1 cellular context compared by ENCODE assay signal in genomic region chr20:34877002-34877264, GRCh38.
A peak's percentile ranks its signal among the peaks of the same experiment; 100 is the strongest.
TF ChIP-seq lines count a peak whose summit lies in the region.

No MANE protein-coding gene starts in this region.

TF ChIP-seq in HepG2, 621 proteins besides CTCF, POLR2A, EP300 and RAD21 (continues in another document):
- TF ChIP-seq HINFP (CRISPR knock-in tag; IDR thresholded peaks at IDR 0.05; ENCODE audit: low read depth) = 0 out of 2 replicates have a peak, but pooled peaks have one; percentile 40
- 0 out of 2 replicates have a peak, but pooled peaks have one; percentile 89 for TF ChIP-seq RARG (CRISPR knock-in tag; IDR thresholded peaks at IDR 0.05; ENCODE audit: low read depth)
- TF ChIP-seq ZNF138 (CRISPR knock-in tag; IDR thresholded peaks at IDR 0.05; ENCODE audit: low read depth) = 0 out of 2 replicates have a peak, but pooled peaks have one; percentile 13
- peak; percentile 13 for TF ChIP-seq ZNF18 (CRISPR knock-in tag; IDR thresholded peaks at IDR 0.05; ENCODE audit: insufficient replicate concordance)
- TF ChIP-seq HMG20B (CRISPR knock-in tag; conservative IDR thresholded peaks at IDR 0.05) = no peak
- TF ChIP-seq ZNF468 (CRISPR knock-in tag; IDR thresholded peaks at IDR 0.05) = no peak
- TF ChIP-seq U2AF1 (optimal IDR thresholded peaks at IDR 0.05; ENCODE audit: low read depth, low read length) = no peak
- no peak for TF ChIP-seq SMAD9 (CRISPR knock-in tag; IDR thresholded peaks at IDR 0.05)
- TF ChIP-seq DRAP1 (CRISPR knock-in tag; IDR thresholded peaks at IDR 0.05) = no peak
- no peak for TF ChIP-seq SOX6 (IDR thresholded peaks at IDR 0.05)
- 0 out of 2 replicates have a peak, but pooled peaks have one; percentile 1 for TF ChIP-seq SOX6 (CRISPR knock-in tag; IDR thresholded peaks at IDR 0.05)
- TF ChIP-seq ZNF318 (CRISPR knock-in tag; IDR thresholded peaks at IDR 0.05) = 0 out of 2 replicates have a peak, but pooled peaks have one; percentile 11
- peak; percentile 13; the same call in 1 of the 2 replicates for TF ChIP-seq THAP9 (CRISPR knock-in tag; IDR thresholded peaks at IDR 0.05; ENCODE audit: borderline replicate concordance)
- peak; percentile 15; the same call in 1 of the 2 replicates for TF ChIP-seq ZSCAN29 (CRISPR knock-in tag; conservative IDR thresholded peaks at IDR 0.05)
- TF ChIP-seq YY1 (IDR thresholded peaks at IDR 0.05; ENCODE audit: insufficient read depth, insufficient replicate concordance, low read depth, low read length) = no peak
- TF ChIP-seq SNAPC2 (CRISPR knock-in tag; IDR thresholded peaks at IDR 0.05) = no peak
- TF ChIP-seq HNF1A (IDR thresholded peaks at IDR 0.05; ENCODE audit: low read depth) = no peak
- TF ChIP-seq HNF1A (CRISPR knock-in tag; IDR thresholded peaks at IDR 0.05; ENCODE audit: borderline replicate concordance) = 0 out of 2 replicates have a peak, but pooled peaks have one; percentile 14
- TF ChIP-seq ZNF674 (CRISPR knock-in tag; IDR thresholded peaks at IDR 0.05; ENCODE audit: low read depth) = 0 out of 2 replicates have a peak, but pooled peaks have one; percentile 34
- TF ChIP-seq ZBTB8A (CRISPR knock-in tag; IDR thresholded peaks at IDR 0.05; ENCODE audit: borderline replicate concordance, low read depth) = peak; percentile 71; the same call in 1 of the 2 replicates
- 0 out of 2 replicates have a peak, but pooled peaks have one; percentile 75 for TF ChIP-seq ZSCAN22 (CRISPR knock-in tag; IDR thresholded peaks at IDR 0.05)
- no peak for TF ChIP-seq ZNF800 (CRISPR knock-in tag; IDR thresholded peaks at IDR 0.05)
- TF ChIP-seq ZNF607 (CRISPR knock-in tag; IDR thresholded peaks at IDR 0.05; ENCODE audit: borderline replicate concordance) = 0 out of 2 replicates have a peak, but pooled peaks have one; percentile 8
- TF ChIP-seq ZNF235 (CRISPR knock-in tag; IDR thresholded peaks at IDR 0.05; ENCODE audit: borderline replicate concordance) = peak; percentile 68; the same call in 1 of the 2 replicates
- no peak for TF ChIP-seq ETV6 (CRISPR knock-in tag; conservative IDR thresholded peaks at IDR 0.05)
- 0 out of 2 replicates have a peak, but pooled peaks have one; percentile 6 for TF ChIP-seq ZNF709 (CRISPR knock-in tag; IDR thresholded peaks at IDR 0.05)
- no peak for TF ChIP-seq ZNF83 (CRISPR knock-in tag; IDR thresholded peaks at IDR 0.05; ENCODE audit: borderline replicate concordance)
- 0 out of 2 replicates have a peak, but pooled peaks have one; percentile 29 for TF ChIP-seq TARDBP (CRISPR knock-in tag; IDR thresholded peaks at IDR 0.05)
- TF ChIP-seq SALL2 (CRISPR knock-in tag; IDR thresholded peaks at IDR 0.05) = no peak
- TF ChIP-seq ZNF414 (CRISPR knock-in tag; IDR thresholded peaks at IDR 0.05) = 0 out of 2 replicates have a peak, but pooled peaks have one; percentile 27
